ENCODE assay signal across 10 cellular contexts in the genomic region with DNA sequence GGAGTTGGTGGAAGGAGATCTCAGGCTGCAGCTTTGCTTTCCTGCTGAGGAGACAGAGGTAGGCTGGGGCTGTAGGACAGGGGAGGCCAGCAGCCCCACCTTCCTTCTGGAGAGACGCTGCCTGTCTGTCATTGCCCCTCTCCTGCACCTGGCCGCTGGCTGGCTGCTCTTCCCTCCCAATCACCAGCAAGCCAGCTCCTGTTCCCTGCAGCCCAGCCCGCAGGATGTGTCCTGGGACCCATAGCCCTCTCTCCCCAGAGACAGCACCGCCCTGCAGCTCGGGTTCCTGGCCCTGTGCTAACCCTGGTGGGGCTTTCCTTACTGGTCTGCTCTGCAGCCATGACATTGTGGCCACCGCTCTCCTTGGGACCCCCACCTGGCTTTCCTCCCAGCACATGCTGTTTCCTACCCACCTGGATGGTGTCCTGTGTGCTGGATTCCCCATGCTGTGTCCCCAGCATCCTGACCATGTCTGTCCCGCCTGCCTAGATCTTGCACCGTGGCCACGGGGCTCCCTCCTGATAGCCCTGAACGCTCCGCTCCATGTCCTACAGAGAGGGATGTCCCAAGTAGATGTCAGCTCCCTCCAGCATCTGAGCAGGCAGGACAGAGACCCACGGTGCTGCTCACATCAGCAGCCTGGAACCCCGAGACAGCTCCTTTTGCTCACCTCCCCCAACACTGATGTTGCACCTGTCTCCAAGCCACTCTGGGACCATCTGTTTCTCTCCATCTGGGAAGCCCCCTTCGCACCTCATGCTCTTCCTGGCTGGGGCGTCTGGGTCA. TPM values are rescaled to one million over a fixed set of nuclear protein-coding genes. Genes with fewer than 3 reads are reported as not detected.
DNase-seq lines count a peak whose midpoint lies in the region; ATAC-seq and TF ChIP-seq lines count a peak whose summit lies in the region.
"Had no signal": no experiment of that assay in that cellular context is flagged by ENCODE, and none has a peak within 500 bp of the region (broad histone marks: within the 10 kb centered on the region; RNA-seq: fewer than 3 reads in every experiment).

No MANE protein-coding gene starts in this region.

- H3K9me2 ChIP-seq in GM23248 (ENCODE audit: insufficient read depth), result no peaks in the 10 kb centered on the region
- no peaks in the 10 kb centered on the region for H3K9me2 ChIP-seq in PC-3 (replicated peaks; ENCODE audit: low read length)

- H3K9me3 ChIP-seq in GM23248 (ENCODE audit: low read depth) (no peaks in the 10 kb centered on the region), PC-3 (ENCODE audit: low read length) (no peaks in the 10 kb centered on the region), parathyroid adenoma (ENCODE audit: control insufficient read depth, low read length) (no peaks in the 10 kb centered on the region)
- H3K9me3 ChIP-seq: body of pancreas had no signal

- H3K9ac ChIP-seq in GM23248, result peak overlapping the region; percentile 90; the same call in 1 of the 2 replicates
- H3K9ac ChIP-seq in PC-3 (ENCODE audit: low read length), result no peak overlapping the region
- no peak overlapping the region for H3K9ac ChIP-seq in parathyroid adenoma

- no peaks in the 10 kb centered on the region for H3K36me3 ChIP-seq in GM23248 (ENCODE audit: low read depth)
- H3K36me3 ChIP-seq in PC-3 (ENCODE audit: low read depth, low read length), result no peaks in the 10 kb centered on the region
- H3K36me3 ChIP-seq in parathyroid adenoma (ENCODE audit: control insufficient read depth, insufficient read depth, low read length), result no peaks in the 10 kb centered on the region

- H2AFZ ChIP-seq in GM23248 (no peak overlapping the region), PC-3 (ENCODE audit: low read length) (no peak overlapping the region), parathyroid adenoma (peak overlapping the region; percentile 99)

- TF ChIP-seq CTCF in PC-3 (conservative IDR thresholded peaks at IDR 0.05; ENCODE audit: low read depth, low read length) (no peak), epithelial cell of esophagus (IDR thresholded peaks at IDR 0.05; ENCODE audit: insufficient read depth, low read depth, low read length, missing control alignments) (no peak), parathyroid adenoma (IDR thresholded peaks at IDR 0.05) (no peak)

- in situ Hi-C loops in GM23248 (cut with MboI), result no loop called here
- in situ Hi-C loops in KBM-7 (cut with MboI; ENCODE audit: low pct_unique_long_range_greater_than_20kb, low sequenced_read_pairs), result no loop called here

- no peak for ATAC-seq in PC-3

- H3K4me1 ChIP-seq in GM23248 (ENCODE audit: insufficient read depth), result no peaks in the 10 kb centered on the region
- peaks cover 17% of the 10 kb centered on the region for H3K4me1 ChIP-seq in PC-3 (ENCODE audit: insufficient read depth, low read length)
- peaks cover 14% of the 10 kb centered on the region for H3K4me1 ChIP-seq in parathyroid adenoma

- CTCF ChIA-PET in PC-3 (lab: Charles Lee), result interaction anchor here (0.6 kb wide), 1 partner anchor 12 kb away, joined by 5 read pairs; no protein-coding TSS in a partner anchor

- H3K4me3 ChIP-seq in GM23248 (peak overlapping the region; percentile 84; the same call in 1 of the 2 replicates), PC-3 (ENCODE audit: low read length) (no peak overlapping the region), epithelial cell of esophagus (ENCODE audit: low read length) (peak overlapping the region; percentile 58), parathyroid adenoma (ENCODE audit: low read depth, low read length) (no peak overlapping the region)

- H3K79me2 ChIP-seq in GM23248 (ENCODE audit: insufficient read depth) (peaks cover 37% of the 10 kb centered on the region), PC-3 (ENCODE audit: low read length) (peaks cover 38% of the 10 kb centered on the region), parathyroid adenoma (peaks cover 8% of the 10 kb centered on the region)

- BruUV-seq in PC-3 (replicated peaks; lab: Mats Ljungman, UMichigan), result TSS peak; percentile 42

- DNase-seq in GM23248, result no peak
- DNase-seq in PC-3, result no peak
- no peak for DNase-seq in epithelial cell of esophagus (ENCODE audit: low read depth)
- no peak for DNase-seq in OCI-M1 (lab: John Stamatoyannopoulos, UW)
- no peak for DNase-seq in KBM-7
- no peak for DNase-seq in NCI-H187 (lab: John Stamatoyannopoulos, UW)
- DNase-seq in epidermal melanocyte (ENCODE audit: insufficient read length, low spot score), result no peak
- DNase-seq: SHP77 treated with DMSO at 0.1 percent for 48 hours had no signal

- H4K20me1 ChIP-seq in GM23248 (ENCODE audit: insufficient read depth), result no peaks in the 10 kb centered on the region
- no peaks in the 10 kb centered on the region for H4K20me1 ChIP-seq in PC-3 (ENCODE audit: low read length)

- 78 to 83% methylated on average over 14 to 15 of the region's 15 CpGs for WGBS in GM23248 (ENCODE audit: low coverage in 1 of 2, low lambda C conversion rate in 2 of 2, missing lambda C conversion rate in 2 of 2), 2 experiments

- H3K4me2 ChIP-seq in GM23248 (ENCODE audit: unreplicated experiment), result peak overlapping the region; percentile 86
- peak overlapping the region; percentile 94 for H3K4me2 ChIP-seq in PC-3 (ENCODE audit: low read length)
- H3K4me2 ChIP-seq in parathyroid adenoma (ENCODE audit: low read length), result no peak overlapping the region

- POLR2A ChIA-PET in PC-3 (lab: Charles Lee; ENCODE audit: unreplicated experiment), result no interaction called here

- H3K27me3 ChIP-seq in GM23248 (replicated peaks; ENCODE audit: insufficient read depth), result no peaks in the 10 kb centered on the region
- H3K27me3 ChIP-seq in PC-3 (ENCODE audit: low read length), result no peaks in the 10 kb centered on the region
- no peaks in the 10 kb centered on the region for H3K27me3 ChIP-seq in parathyroid adenoma (ENCODE audit: control insufficient read depth, insufficient read depth, low read length)
- H3K27me3 ChIP-seq: body of pancreas had no signal

- H3F3A ChIP-seq in GM23248 (ENCODE audit: insufficient read depth) (no peaks in the 10 kb centered on the region), PC-3 (ENCODE audit: low read length, unreplicated experiment) (no peaks in the 10 kb centered on the region)

- intact Hi-C loops in PC-3 (cut with micrococcal nuclease), result no loop called here

- H3K27ac ChIP-seq in GM23248 (no peak overlapping the region), PC-3 (ENCODE audit: low read length) (no peak overlapping the region), parathyroid adenoma (no peak overlapping the region)

RNA-seq across cellular contexts. Expression of a gene that starts 1.2 kb away (rescaled TPM):
- total RNA-seq in GM23248 (2014; rRNA removed; shearing (Covaris generic)), result 37.0 and 50.3 TPM in 2 replicates
- 8.1 and 9.6 TPM in 2 replicates for polyA plus RNA-seq in GM23248 (2016; fragmentation: Nextera tagmentation; extraction: Ambion mirVana)
- total RNA-seq in PC-3 (2014; rRNA removed), result 82.3 and 102 TPM in 2 replicates

RNA-seq across cellular contexts. Expression of a gene that starts 20.1 kb away (rescaled TPM):
- total RNA-seq in GM23248 (2014; rRNA removed; shearing (Covaris generic)), result 0.13 and 0.43 TPM in 2 replicates
- polyA plus RNA-seq in GM23248 (2016; fragmentation: Nextera tagmentation; extraction: Ambion mirVana), result 0.27 and 0.46 TPM in 2 replicates
- total RNA-seq in PC-3 (2014; rRNA removed), result 0.29 and 0.40 TPM in 2 replicates

RNA-seq across cellular contexts. Expression of a gene that starts 56.2 kb away (rescaled TPM):
- 149 and 188 TPM in 2 replicates for total RNA-seq in GM23248 (2014; rRNA removed; shearing (Covaris generic))
- polyA plus RNA-seq in GM23248 (2016; fragmentation: Nextera tagmentation; extraction: Ambion mirVana), result 317 and 319 TPM in 2 replicates
- total RNA-seq in PC-3 (2014; rRNA removed), result 100 and 109 TPM in 2 replicates

Comparison
In these comparisons a context has a peak if more than half of its experiments do, and no peak if none do; other contexts are left out.
1. H3K4me3 ChIP-seq: peak in GM23248 (single experiment) and epithelial cell of esophagus (single experiment); none in PC-3 (single experiment) and parathyroid adenoma (single experiment).